Comparison of ENCODE assay signal across 38 cellular contexts in genomic region chr18:26210147-26210546, GRCh38.
"Had no signal": no experiment of that assay in that cellular context is flagged by ENCODE, and none has a peak within 500 bp of the region (broad histone marks: within the 10 kb centered on the region; RNA-seq: fewer than 3 reads in every experiment).

No MANE protein-coding gene starts in this region.

- H3K27ac Mint-ChIP-seq: activated B cell treated with CpG ODN at 0.5 μM for 24 hours; activated CD4-positive, alpha-beta memory T cell treated with anti-CD3 and anti-CD28 coated beads for 36 hours; activated CD4-positive, alpha-beta T cell treated with anti-CD3 and anti-CD28 coated beads, Interleukin-2, amount 10 ng/mL, durations not matched to agents 24 days and 14 days; activated CD8-positive, alpha-beta memory T cell treated with anti-CD3 and anti-CD28 coated beads, Interleukin-2, amount 10 ng/mL, durations not matched to agents 7 days and 5 days; activated CD8-positive, alpha-beta T cell treated with anti-CD3 and anti-CD28 coated beads, Interleukin-2, amount 10 ng/mL, durations not matched to agents 7 days and 5 days; activated naive CD4-positive, alpha-beta T cell treated with anti-CD3 and anti-CD28 coated beads, Interleukin-2, amount 10 ng/mL, durations not matched to agents 7 days and 5 days; activated naive CD4-positive, alpha-beta T cell treated with anti-CD3 and anti-CD28 coated beads, Interleukin-2, amount 50 U/mL, for 24 hours; activated naive CD8-positive, alpha-beta T cell; activated naive CD8-positive, alpha-beta T cell treated with anti-CD3 and anti-CD28 coated beads, Interleukin-2, amount 10 ng/mL, durations not matched to agents 7 days and 5 days; activated naive CD8-positive, alpha-beta T cell treated with anti-CD3 and anti-CD28 coated beads, Interleukin-2, amount 50 U/mL, for 24 hours; activated T-helper 2 cell treated with anti-CD3 and anti-CD28 coated beads, Interferon-gamma antibody, Interleukin-2, Interleukin-4, amounts not matched to agents 10 μg/mL and 5 μg/mL and 100 μg/mL, durations not matched to agents 14 hours and 24 hours and 36 hours; brain; T-helper 1 cell treated with Interleukin-12 subunit alpha and Interleukin-12 subunit beta and Interleukin-4 antibody, amounts not matched to agents 30 μg/mL and 1 μg/mL, for 36 hours; T-helper 2 cell treated with Interferon-gamma antibody and Interleukin-4, amounts not matched to agents 5 μg/mL and 100 μg/mL, for 36 hours had no signal

- H3K4me3 ChIP-seq: ascending aorta, cardiac muscle cell, colonic mucosa had no signal

- FAIRE-seq: bronchial epithelial cell, TTC549 had no signal

- H3K36me3 Mint-ChIP-seq: activated CD4-positive, alpha-beta memory T cell treated with anti-CD3 and anti-CD28 coated beads for 36 hours; activated CD8-positive, alpha-beta memory T cell treated with anti-CD3 and anti-CD28 coated beads, Interleukin-2, amount 10 ng/mL, durations not matched to agents 7 days and 5 days; activated naive CD4-positive, alpha-beta T cell treated with anti-CD3 and anti-CD28 coated beads, Interleukin-2, amount 10 ng/mL, durations not matched to agents 7 days and 5 days; activated naive CD4-positive, alpha-beta T cell treated with anti-CD3 and anti-CD28 coated beads, Interleukin-2, amount 50 U/mL, for 24 hours; activated naive CD8-positive, alpha-beta T cell; activated naive CD8-positive, alpha-beta T cell treated with anti-CD3 and anti-CD28 coated beads, Interleukin-2, amount 10 ng/mL, durations not matched to agents 7 days and 5 days; brain had no signal

- H3K27me3 ChIP-seq: ascending aorta, cardiac muscle cell, colonic mucosa had no signal

- H3K36me3 ChIP-seq: ascending aorta, cardiac muscle cell, colonic mucosa had no signal

- H3K4me1 ChIP-seq: ascending aorta, colonic mucosa had no signal

- H3K27ac ChIP-seq: ascending aorta, cardiac muscle cell, colonic mucosa, VCaP had no signal

- H3K4me1 Mint-ChIP-seq: brain had no signal

- H3K4me3 Mint-ChIP-seq: activated B cell treated with CpG ODN at 0.5 μM for 24 hours; activated CD4-positive, alpha-beta memory T cell treated with anti-CD3 and anti-CD28 coated beads for 36 hours; activated CD4-positive, alpha-beta T cell treated with anti-CD3 and anti-CD28 coated beads, Interleukin-2, amount 10 ng/mL, durations not matched to agents 24 days and 14 days; activated CD8-positive, alpha-beta memory T cell treated with anti-CD3 and anti-CD28 coated beads, Interleukin-2, amount 10 ng/mL, durations not matched to agents 7 days and 5 days; activated CD8-positive, alpha-beta T cell treated with anti-CD3 and anti-CD28 coated beads, Interleukin-2, amount 10 ng/mL, durations not matched to agents 7 days and 5 days; activated naive CD4-positive, alpha-beta T cell treated with anti-CD3 and anti-CD28 coated beads, Interleukin-2, amount 10 ng/mL, durations not matched to agents 7 days and 5 days; activated naive CD4-positive, alpha-beta T cell treated with anti-CD3 and anti-CD28 coated beads, Interleukin-2, amount 50 U/mL, for 24 hours; activated naive CD8-positive, alpha-beta T cell; activated naive CD8-positive, alpha-beta T cell treated with anti-CD3 and anti-CD28 coated beads, Interleukin-2, amount 10 ng/mL, durations not matched to agents 7 days and 5 days; activated naive CD8-positive, alpha-beta T cell treated with anti-CD3 and anti-CD28 coated beads, Interleukin-2, amount 50 U/mL, for 24 hours; activated T-cell treated with anti-CD3 and anti-CD28 coated beads, Interleukin-2, amount 50 U/mL, for 4 hours; brain; central memory CD8-positive, alpha-beta T cell; T-helper 1 cell treated with Interleukin-12 subunit alpha and Interleukin-12 subunit beta and Interleukin-4 antibody, amounts not matched to agents 30 μg/mL and 1 μg/mL, for 36 hours; T-helper 2 cell treated with Interferon-gamma antibody and Interleukin-4, amounts not matched to agents 5 μg/mL and 100 μg/mL, for 36 hours had no signal

- H3K9me3 ChIP-seq: ascending aorta, colonic mucosa had no signal

- ATAC-seq: activated CD8-positive, alpha-beta memory T cell treated with anti-CD3 and anti-CD28 coated beads, Interleukin-2, amount 10 ng/mL, durations not matched to agents 7 days and 5 days; activated CD8-positive, alpha-beta T cell treated with anti-CD3 and anti-CD28 coated beads, Interleukin-2, amount 10 ng/mL, durations not matched to agents 7 days and 5 days; activated naive CD8-positive, alpha-beta T cell treated with anti-CD3 and anti-CD28 coated beads, Interleukin-2, amount 50 U/mL, for 24 hours; activated T-cell treated with anti-CD3 and anti-CD28 coated beads, Interleukin-2, amount 50 U/mL, for 4 hours had no signal

- H3K9me3 Mint-ChIP-seq: activated B cell treated with CpG ODN at 0.5 μM for 24 hours; activated CD4-positive, alpha-beta memory T cell treated with anti-CD3 and anti-CD28 coated beads for 36 hours; activated naive CD4-positive, alpha-beta T cell treated with anti-CD3 and anti-CD28 coated beads, Interleukin-2, amount 10 ng/mL, durations not matched to agents 7 days and 5 days; activated naive CD4-positive, alpha-beta T cell treated with anti-CD3 and anti-CD28 coated beads, Interleukin-2, amount 50 U/mL, for 24 hours; activated naive CD8-positive, alpha-beta T cell treated with anti-CD3 and anti-CD28 coated beads, Interleukin-2, amount 10 ng/mL, durations not matched to agents 7 days and 5 days; activated naive CD8-positive, alpha-beta T cell treated with anti-CD3 and anti-CD28 coated beads, Interleukin-2, amount 50 U/mL, for 24 hours; activated T-cell treated with anti-CD3 and anti-CD28 coated beads, Interleukin-2, amount 50 U/mL, for 4 hours; activated T-helper 2 cell treated with anti-CD3 and anti-CD28 coated beads, Interferon-gamma antibody, Interleukin-2, Interleukin-4, amounts not matched to agents 10 μg/mL and 5 μg/mL and 100 μg/mL, durations not matched to agents 14 hours and 24 hours and 36 hours; central memory CD8-positive, alpha-beta T cell; T-helper 1 cell treated with Interleukin-12 subunit alpha and Interleukin-12 subunit beta and Interleukin-4 antibody, amounts not matched to agents 30 μg/mL and 1 μg/mL, for 36 hours had no signal

- DNase-seq: activated B cell treated with CpG ODN at 0.5 μM for 24 hours; activated CD4-positive, alpha-beta memory T cell treated with anti-CD3 and anti-CD28 coated beads for 36 hours; activated CD4-positive, alpha-beta T cell treated with anti-CD3 and anti-CD28 coated beads for 4 hours; activated CD4-positive, alpha-beta T cell treated with anti-CD3 and anti-CD28 coated beads, Interleukin-2, amount 10 ng/mL, durations not matched to agents 24 days and 14 days; activated CD4-positive, alpha-beta T cell treated with anti-CD3 and anti-CD28 coated beads, Interleukin-2, amount 50 U/mL, for 1 hour; activated CD4-positive, alpha-beta T cell treated with anti-CD3 and anti-CD28 coated beads, Interleukin-2, amount 50 U/mL, for 4 hours; activated CD4-positive, CD25-positive, alpha-beta regulatory T cell treated with anti-CD3 and anti-CD28 coated beads, Interleukin-2, amount 50 U/mL, for 72 hours; activated CD8-positive, alpha-beta memory T cell treated with anti-CD3 and anti-CD28 coated beads for 24 hours; activated CD8-positive, alpha-beta memory T cell treated with anti-CD3 and anti-CD28 coated beads, Interleukin-2, amount 10 ng/mL, durations not matched to agents 7 days and 5 days; activated CD8-positive, alpha-beta memory T cell treated with anti-CD3 and anti-CD28 coated beads, Interleukin-2, amount 50 U/mL, for 48 hours; activated CD8-positive, alpha-beta T cell treated with anti-CD3 and anti-CD28 coated beads, Interleukin-2, amount 10 ng/mL, durations not matched to agents 7 days and 5 days; activated effector memory CD4-positive, alpha-beta T cell treated with Interleukin-2 at 50 U/mL for 16 hours; activated gamma-delta T cell; activated naive CD4-positive, alpha-beta T cell treated with anti-CD3 and anti-CD28 coated beads, Interleukin-2, amount 10 ng/mL, durations not matched to agents 7 days and 5 days; activated naive CD4-positive, alpha-beta T cell treated with Interleukin-2 at 50 U/mL for 16 hours; activated naive CD8-positive, alpha-beta T cell treated with anti-CD3 and anti-CD28 coated beads, Interleukin-2, amount 10 ng/mL, durations not matched to agents 7 days and 5 days; activated naive CD8-positive, alpha-beta T cell treated with anti-CD3 and anti-CD28 coated beads, Interleukin-2, amount 50 U/mL, for 24 hours; activated T-cell treated with anti-CD3 and anti-CD28 coated beads, Interleukin-2, amount 50 U/mL, for 1 hour; activated T-cell treated with anti-CD3 and anti-CD28 coated beads, Interleukin-2, amount 50 U/mL, for 4 hours; amygdala; anterior cingulate cortex; caudate nucleus; cerebellar nuclear complex; colonic mucosa; T-helper 1 cell; T-helper 9 cell had no signal

- H3K27me3 Mint-ChIP-seq: activated B cell treated with CpG ODN at 0.5 μM for 24 hours; activated CD4-positive, alpha-beta memory T cell treated with anti-CD3 and anti-CD28 coated beads for 36 hours; activated CD8-positive, alpha-beta memory T cell treated with anti-CD3 and anti-CD28 coated beads, Interleukin-2, amount 10 ng/mL, durations not matched to agents 7 days and 5 days; activated naive CD4-positive, alpha-beta T cell treated with anti-CD3 and anti-CD28 coated beads, Interleukin-2, amount 50 U/mL, for 24 hours; activated naive CD8-positive, alpha-beta T cell; activated naive CD8-positive, alpha-beta T cell treated with anti-CD3 and anti-CD28 coated beads, Interleukin-2, amount 10 ng/mL, durations not matched to agents 7 days and 5 days; activated naive CD8-positive, alpha-beta T cell treated with anti-CD3 and anti-CD28 coated beads, Interleukin-2, amount 50 U/mL, for 24 hours; brain; central memory CD8-positive, alpha-beta T cell had no signal
